Comparison of ENCODE assay signal across 19 cellular contexts in the genomic region with DNA sequence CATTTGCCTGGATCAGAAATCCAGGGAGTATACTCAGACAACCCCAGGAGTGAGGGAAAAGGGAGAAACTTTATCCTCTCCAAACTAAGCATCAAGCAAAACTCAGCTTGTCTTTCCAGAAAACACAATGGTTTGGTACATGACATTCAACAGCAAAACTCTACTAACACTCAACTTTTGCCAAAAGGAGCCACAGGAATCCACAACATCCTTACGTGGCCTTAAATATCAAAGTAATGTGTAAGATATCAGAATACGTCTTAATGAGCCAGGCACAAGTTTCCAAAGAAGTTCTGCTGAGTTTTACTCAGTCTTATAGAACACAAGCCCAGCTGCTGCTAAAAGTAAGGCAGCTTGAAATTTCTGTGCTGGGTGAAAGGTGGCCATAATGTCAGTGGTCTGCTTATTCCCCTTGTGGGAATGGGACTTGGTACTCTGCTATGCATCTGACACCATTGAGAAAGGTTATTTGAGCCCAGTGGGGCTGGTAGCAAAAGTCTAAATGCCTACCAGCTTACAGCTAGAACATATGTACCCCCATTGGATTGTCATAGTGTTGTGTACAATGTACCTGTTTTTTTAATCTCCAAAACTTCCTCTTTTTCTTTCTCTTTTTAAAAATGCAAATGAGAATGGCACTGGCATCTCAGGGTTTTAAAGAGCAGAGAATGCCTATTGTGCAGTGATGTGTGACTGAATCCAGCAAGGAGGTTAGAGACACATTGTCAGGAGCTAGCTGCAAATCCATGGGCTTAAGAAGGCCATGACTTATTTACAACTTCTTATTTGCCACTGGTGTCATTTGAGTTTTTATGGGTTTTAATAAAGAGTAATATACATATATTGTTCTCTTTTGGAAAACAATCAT.
A peak's percentile ranks its signal among the peaks of the same experiment; 100 is the strongest.
DNase-seq lines count a peak whose midpoint lies in the region; ATAC-seq, FAIRE-seq and TF ChIP-seq lines count a peak whose summit lies in the region.
"Had no signal": no experiment of that assay in that cellular context is flagged by ENCODE, and none has a peak within 500 bp of the region (broad histone marks: within the 10 kb centered on the region; RNA-seq: fewer than 3 reads in every experiment).

No MANE protein-coding gene starts in this region.

- H3K56ac ChIP-seq in IMR-90 (ENCODE audit: extremely low read depth, insufficient read depth, low read length): no peak overlapping the region
- H3K56ac ChIP-seq in H1 (replicated peaks; ENCODE audit: insufficient read length, low read depth, low read length): no peak overlapping the region

- BruUV-seq in IMR-90 (replicated peaks; lab: Mats Ljungman, UMichigan): no TSS peak

- no peak overlapping the region for H2BK15ac ChIP-seq in IMR-90 (ENCODE audit: low read depth, low read length)
- H2BK15ac ChIP-seq in H1 (ENCODE audit: low read length): no peak overlapping the region

- H2BK5ac ChIP-seq in IMR-90 (ENCODE audit: low read depth, low read length, poor library complexity, severe bottlenecking) (no peak overlapping the region), H1 (ENCODE audit: low read depth, low read length) (no peak overlapping the region)

- H4K8ac ChIP-seq in IMR-90 (ENCODE audit: low read depth in 2 of 2, low read length in 2 of 2) (no peak overlapping the region), H1 (ENCODE audit: extremely low read depth, insufficient read depth, low read length) (no peak overlapping the region)

- no peak overlapping the region for H3K23ac ChIP-seq in IMR-90 (ENCODE audit: low read depth, low read length)
- no peak overlapping the region for H3K23ac ChIP-seq in H1 (ENCODE audit: insufficient read length)

- H4K5ac ChIP-seq in IMR-90 (ENCODE audit: low read depth, low read length): no peak overlapping the region
- no peak overlapping the region for H4K5ac ChIP-seq in H1 (ENCODE audit: insufficient read length, low read depth, low read length)

- H3K9me3 Mint-ChIP-seq in memory B cell: no peaks in the 10 kb centered on the region
- H3K9me3 Mint-ChIP-seq in activated CD4-positive, alpha-beta memory T cell treated with anti-CD3 and anti-CD28 coated beads for 36 hours: no peaks in the 10 kb centered on the region
- H3K9me3 Mint-ChIP-seq: CD4-positive, alpha-beta T cell; IgD-negative memory B cell had no signal

- H4K20me1 ChIP-seq in IMR-90 (ENCODE audit: insufficient read depth, low read length) (no peaks in the 10 kb centered on the region), H1 (replicated peaks in 1 of 2; ENCODE audit: control insufficient read depth in 1 of 2, insufficient read depth in 2 of 2, low read length in 2 of 2) (no peaks in the 10 kb centered on the region)

- H3K4me1 Mint-ChIP-seq in memory B cell: peaks cover 12% of the 10 kb centered on the region
- no peaks in the 10 kb centered on the region for H3K4me1 Mint-ChIP-seq in activated CD4-positive, alpha-beta memory T cell treated with anti-CD3 and anti-CD28 coated beads for 36 hours (ENCODE audit: low read depth)

- H2BK120ac ChIP-seq in IMR-90 (ENCODE audit: low read depth, low read length): no peak overlapping the region
- no peak overlapping the region for H2BK120ac ChIP-seq in H1 (replicated peaks; ENCODE audit: low read depth, low read length)

- DNase-seq in IMR-90: peak; percentile 2
- no peak for DNase-seq in H1 (ENCODE audit: low read depth in 1 of 2, low spot score in 2 of 2)
- no peak for DNase-seq in memory B cell (ENCODE audit: low spot score in 2 of 2)
- DNase-seq in renal cortical epithelial cell (ENCODE audit: low read depth): peak; percentile 66
- no peak for DNase-seq in mesenteric fat pad (ENCODE audit: low spot score)
- no peak for DNase-seq in activated CD4-positive, alpha-beta memory T cell treated with anti-CD3 and anti-CD28 coated beads for 36 hours
- no peak for DNase-seq in Kasumi-1 (lab: John Stamatoyannopoulos, UW)
- DNase-seq: BE2C; CD4-positive, alpha-beta T cell; GOT3; NCI-H1105; NCI-H1694 treated with DMSO at 0.1 percent for 48 hours; NCI-H2107; NCI-H345; NCI-H526 treated with DMSO at 0.1 percent for 48 hours; NK-92 treated with Interleukin-12 subunit alpha and Interleukin-12 subunit beta, amount 100 ng/mL, for 24 hours; SHP77 treated with DMSO at 0.1 percent for 48 hours had no signal

- H3K4ac ChIP-seq in IMR-90 (ENCODE audit: low read depth, low read length): no peak overlapping the region
- H3K4ac ChIP-seq in H1 (replicated peaks; ENCODE audit: insufficient read length, low read depth, low read length): no peak overlapping the region

- no peaks in the 10 kb centered on the region for H3K23me2 ChIP-seq in H1 (ENCODE audit: low read depth, low read length)

- H3K14ac ChIP-seq in IMR-90 (replicated peaks; ENCODE audit: low read depth, low read length) (no peak overlapping the region), H1 (ENCODE audit: insufficient read length) (no peak overlapping the region)

- H3K4me2 ChIP-seq in IMR-90 (ENCODE audit: low read depth, low read length) (no peak overlapping the region), H1 (ENCODE audit: insufficient read depth in 1 of 2, low read depth in 2 of 2, low read length in 2 of 2) (no peak overlapping the region)

- dilution Hi-C loops in IMR-90 (cut with HindIII; ENCODE audit: low sequenced_read_pairs, unreplicated experiment): no loop called here

- H3K18ac ChIP-seq in IMR-90 (ENCODE audit: low read depth, low read length) (no peak overlapping the region), H1 (ENCODE audit: extremely low read depth, low read length) (no peak overlapping the region)

- H3K4me3 ChIP-seq in IMR-90 (ENCODE audit: insufficient read depth, low read depth, low read length) (no peak overlapping the region), H1 (ENCODE audit: extremely low read depth in 1 of 4, insufficient read depth in 2 of 4, low read depth in 3 of 4, low read length in 4 of 4) (no peak overlapping the region)

- no peaks in the 10 kb centered on the region for H3K27me3 Mint-ChIP-seq in memory B cell
- H3K27me3 Mint-ChIP-seq in activated CD4-positive, alpha-beta memory T cell treated with anti-CD3 and anti-CD28 coated beads for 36 hours: no peaks in the 10 kb centered on the region
- H3K27me3 Mint-ChIP-seq: CD4-positive, alpha-beta T cell; IgD-negative memory B cell had no signal

- H3K9me3 ChIP-seq in IMR-90 (ENCODE audit: control insufficient read depth, insufficient read depth, low read length): no peaks in the 10 kb centered on the region
- no peaks in the 10 kb centered on the region for H3K9me3 ChIP-seq in H1 (ENCODE audit: insufficient read depth in 2 of 2, low read depth in 1 of 2, low read length in 1 of 2)
- H3K9me3 ChIP-seq: BE2C had no signal

- CTCF ChIA-PET in IMR-90 (lab: Yijun Ruan, JAX): no interaction called here
- CTCF ChIA-PET in H1 (lab: Charles Lee; ENCODE audit: partially characterized antibody): interaction anchor here (0.5 kb wide), 1 partner anchor 590 kb away, joined by 3 read pairs; no protein-coding TSS in a partner anchor
- CTCF ChIA-PET in activated CD4-positive, alpha-beta memory T cell treated with anti-CD3 and anti-CD28 coated beads for 36 hours (lab: Charles Lee): no interaction called here

- H3K9me1 ChIP-seq in IMR-90 (ENCODE audit: insufficient read depth, low read length): no peaks in the 10 kb centered on the region; the same call in 1 of the 2 replicates

- TF ChIP-seq POLR2A in IMR-90 (IDR thresholded peaks at IDR 0.05; ENCODE audit: low read depth, low read length) (no peak), H1 (IDR thresholded peaks at IDR 0.05; ENCODE audit: control extremely low read depth in 1 of 2, low read depth in 2 of 2, low read length in 2 of 2) (no peak)

- ATAC-seq in IMR-90 (ENCODE audit: low read depth): no peak
- peak; percentile 74 for ATAC-seq in memory B cell (ENCODE audit: low read depth)
- no peak for ATAC-seq in GM21619 (IDR thresholded peaks at IDR 0.05; ENCODE audit: unreplicated experiment)

- H2AFZ ChIP-seq in IMR-90 (replicated peaks; ENCODE audit: low read length, poor library complexity) (no peak overlapping the region), H1 (ENCODE audit: low read length) (0 out of 2 replicates have a peak overlapping the region, but pooled peaks have one; percentile 13)

- H3K79me1 ChIP-seq in IMR-90 (ENCODE audit: low read depth in 1 of 2, low read length in 2 of 2): no peaks in the 10 kb centered on the region
- H3K79me1 ChIP-seq in H1 (ENCODE audit: low read depth, low read length): no peaks in the 10 kb centered on the region

- no peak overlapping the region for H3K27ac ChIP-seq in IMR-90 (ENCODE audit: insufficient read depth, low read length)
- no peak overlapping the region for H3K27ac ChIP-seq in H1 (ENCODE audit: low read depth, low read length)

- no peaks in the 10 kb centered on the region for H3K79me2 ChIP-seq in H1 (ENCODE audit: control insufficient read depth in 1 of 2, insufficient read depth in 2 of 2, low read length in 2 of 2)

- no CpG with 5 or more reads among the region's 2 CpGs for WGBS in IMR-90 (ENCODE audit: extremely low coverage in 2 of 2, insufficient read length in 1 of 2), 2 experiments
- 82% methylated on average over 2 of the region's 2 CpGs; no CpG with 5 or more reads in 1 of the 2 experiments for whole genome bisulfite sequencing in H1 (ENCODE audit: extremely low coverage in 1 of 2, insufficient coverage in 1 of 2, insufficient read length in 1 of 2, insufficient replicate concordance in 2 of 2, low coverage in 1 of 2, low lambda C conversion rate in 2 of 2, missing lambda C conversion rate in 1 of 2), 2 experiments

- peak overlapping the region; percentile 15 for H3K4me3 Mint-ChIP-seq in memory B cell
- H3K4me3 Mint-ChIP-seq in activated CD4-positive, alpha-beta memory T cell treated with anti-CD3 and anti-CD28 coated beads for 36 hours: no peak overlapping the region
- H3K4me3 Mint-ChIP-seq: CD4-positive, alpha-beta T cell had no signal

- FAIRE-seq in H1 (lab: Jason Lieb, UNC): no peak

- intact Hi-C loops in IMR-90 (cut with micrococcal nuclease): no loop called here
- intact Hi-C loops in activated CD4-positive, alpha-beta memory T cell treated with anti-CD3 and anti-CD28 coated beads for 36 hours (cut with micrococcal nuclease): no loop called here

- H3K27me3 ChIP-seq in IMR-90 (ENCODE audit: control insufficient read depth, insufficient read depth, low read length) (no peaks in the 10 kb centered on the region), H1 (replicated peaks in 1 of 4; ENCODE audit: control insufficient read depth in 3 of 4, extremely low read depth in 1 of 4, insufficient read depth in 3 of 4, low read length in 3 of 4) (no peaks in the 10 kb centered on the region)
- H3K27me3 ChIP-seq: BE2C had no signal

- H3K9ac ChIP-seq in IMR-90 (ENCODE audit: low read depth, low read length) (no peak overlapping the region), H1 (replicated peaks in 1 of 4; ENCODE audit: extremely low read depth in 1 of 4, low read depth in 3 of 4, low read length in 3 of 4) (no peak overlapping the region)

- H2BK20ac ChIP-seq in IMR-90 (ENCODE audit: low read depth, low read length) (no peak overlapping the region), H1 (ENCODE audit: low read length) (no peak overlapping the region)

- TF ChIP-seq CTCF in IMR-90 (conservative IDR thresholded peaks at IDR 0.05; ENCODE audit: low read depth, low read length) (no peak), H1 (IDR thresholded peaks at IDR 0.05; ENCODE audit: control extremely low read depth in 1 of 3, insufficient read depth in 1 of 3, low read depth in 1 of 3, low read length in 3 of 3) (no peak)

- H3K36me3 ChIP-seq in IMR-90 (ENCODE audit: control insufficient read depth, insufficient read depth, low read length) (no peaks in the 10 kb centered on the region), H1 (ENCODE audit: control insufficient read depth in 2 of 4, insufficient read depth in 4 of 4, low read length in 3 of 4) (no peaks in the 10 kb centered on the region)
- H3K36me3 ChIP-seq: BE2C had no signal

- no peak overlapping the region for H2AK9ac ChIP-seq in IMR-90 (replicated peaks; ENCODE audit: low read depth, low read length, poor library complexity)

- in situ Hi-C loops in IMR-90 (cut with MboI; ENCODE audit: low sequenced_read_pairs): no loop called here

- POLR2A ChIA-PET in IMR-90 (lab: Charles Lee; ENCODE audit: unreplicated experiment) (no interaction called here), H1 (lab: Charles Lee; ENCODE audit: partially characterized antibody) (no interaction called here)
- POLR2A ChIA-PET in activated CD4-positive, alpha-beta memory T cell treated with anti-CD3 and anti-CD28 coated beads for 36 hours (lab: Charles Lee): no interaction called here

- no peaks in the 10 kb centered on the region for H3K4me1 ChIP-seq in IMR-90 (ENCODE audit: control insufficient read depth, insufficient read depth, low read length)
- no peaks in the 10 kb centered on the region for H3K4me1 ChIP-seq in H1 (replicated peaks in 1 of 4; ENCODE audit: control insufficient read depth in 3 of 4, insufficient read depth in 4 of 4, low read length in 3 of 4)
- H3K4me1 ChIP-seq: BE2C had no signal

- no peak overlapping the region for H2BK12ac ChIP-seq in H1 (ENCODE audit: low read depth, low read length)

- no peak overlapping the region for H3K27ac Mint-ChIP-seq in memory B cell
- H3K27ac Mint-ChIP-seq in activated CD4-positive, alpha-beta memory T cell treated with anti-CD3 and anti-CD28 coated beads for 36 hours: no peak overlapping the region
- H3K27ac Mint-ChIP-seq: CD4-positive, alpha-beta T cell; IgD-negative memory B cell had no signal

- H4K91ac ChIP-seq in IMR-90 (ENCODE audit: insufficient read depth, low read depth, low read length) (no peak overlapping the region), H1 (replicated peaks; ENCODE audit: insufficient read length, low read length) (no peak overlapping the region)

- no peak for TF ChIP-seq RAD21 in IMR-90 (IDR thresholded peaks at IDR 0.05; ENCODE audit: low read length)
- no peak for TF ChIP-seq RAD21 in H1 (IDR thresholded peaks at IDR 0.05 in 1 of 2, conservative IDR thresholded peaks at IDR 0.05 in 1 of 2; ENCODE audit: low read depth in 2 of 2, low read length in 2 of 2)

- no peaks in the 10 kb centered on the region for H3K36me3 Mint-ChIP-seq in memory B cell
- H3K36me3 Mint-ChIP-seq in activated CD4-positive, alpha-beta memory T cell treated with anti-CD3 and anti-CD28 coated beads for 36 hours: no peaks in the 10 kb centered on the region
- H3K36me3 Mint-ChIP-seq: IgD-negative memory B cell had no signal

- TF ChIP-seq EP300 in H1 (IDR thresholded peaks at IDR 0.05; ENCODE audit: borderline replicate concordance in 1 of 2, low read depth in 2 of 2, low read length in 2 of 2): no peak

- H2AK5ac ChIP-seq in IMR-90 (ENCODE audit: low read depth, low read length): no peak overlapping the region
- no peak overlapping the region for H2AK5ac ChIP-seq in H1 (ENCODE audit: low read depth, low read length)

Comparison
In these comparisons a context has a peak if more than half of its experiments do, and no peak if none do; other contexts are left out.
1. DNase-seq: peak in IMR-90 (single experiment) and renal cortical epithelial cell (single experiment); none in H1 (0 of 2), memory B cell (0 of 2), mesenteric fat pad (single experiment), activated CD4-positive, alpha-beta memory T cell treated with anti-CD3 and anti-CD28 coated beads for 36 hours (single experiment) and Kasumi-1 (0 of 2).